In the genomic region with DNA sequence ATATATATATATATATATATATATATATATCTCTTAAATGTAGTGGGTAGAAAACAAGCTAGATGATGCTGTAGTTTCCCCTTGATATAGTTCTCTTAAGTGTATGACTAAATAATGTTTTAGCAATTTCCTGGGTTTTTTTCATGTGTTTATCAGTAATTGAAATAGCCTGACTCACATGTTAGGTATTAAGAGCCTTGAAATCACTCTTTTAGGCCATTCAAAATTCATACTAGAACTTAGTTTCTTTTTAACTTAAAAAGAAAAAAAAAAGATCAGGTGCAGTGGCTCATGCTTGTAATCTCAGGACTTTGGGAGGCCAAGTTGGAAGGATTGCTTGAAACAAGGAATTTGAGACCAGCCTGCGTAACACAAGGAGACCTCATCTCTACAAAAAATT, we compare ENCODE assay signal across 20 cellular contexts. TPM values are rescaled to one million over a fixed set of nuclear protein-coding genes. Genes with fewer than 3 reads are reported as not detected.
DNase-seq lines count a peak whose midpoint lies in the region; ATAC-seq and TF ChIP-seq lines count a peak whose summit lies in the region.
"Had no signal": no experiment of that assay in that cellular context is flagged by ENCODE, and none has a peak within 500 bp of the region (broad histone marks: within the 10 kb centered on the region; RNA-seq: fewer than 3 reads in every experiment).

No MANE protein-coding gene starts in this region.

- H3K36me3 ChIP-seq in mesenchymal stem cell (ENCODE audit: control insufficient read depth in 1 of 2, insufficient read depth in 2 of 2, low read depth in 1 of 2, low read length in 2 of 2), result peaks cover 0 to 75% of the 10 kb centered on the region in 2 experiments
- peaks cover 44% of the 10 kb centered on the region for H3K36me3 ChIP-seq in right atrium auricular region

- H4K8ac ChIP-seq in mesenchymal stem cell (ENCODE audit: low read length), result no peak overlapping the region

- no peak overlapping the region for H3K4me2 ChIP-seq in mesenchymal stem cell (ENCODE audit: low read length, poor library complexity, severe bottlenecking)

- H2BK120ac ChIP-seq in mesenchymal stem cell (ENCODE audit: low read depth, low read length), result no peak overlapping the region

- H2AK5ac ChIP-seq in mesenchymal stem cell (ENCODE audit: low read length, severe bottlenecking), result no peak overlapping the region

- no peak for TF ChIP-seq CTCF in epithelial cell of esophagus (IDR thresholded peaks at IDR 0.05; ENCODE audit: insufficient read depth, low read depth, low read length, missing control alignments)
- no peak for TF ChIP-seq CTCF in right atrium auricular region (IDR thresholded peaks at IDR 0.05)

- H3K18ac ChIP-seq in mesenchymal stem cell (ENCODE audit: low read depth in 1 of 2, low read length in 2 of 2), result no peak overlapping the region

- no peaks in the 10 kb centered on the region for H3K9me3 ChIP-seq in mesenchymal stem cell (ENCODE audit: control insufficient read depth, low read length)
- no peaks in the 10 kb centered on the region for H3K9me3 ChIP-seq in right atrium auricular region
- H3K9me3 ChIP-seq: pancreas, Peyer's patch, stomach, upper lobe of right lung had no signal

- H3K27ac ChIP-seq in mesenchymal stem cell (ENCODE audit: low read length, poor library complexity, severe bottlenecking), result peak overlapping the region; percentile 38
- H3K27ac ChIP-seq in right atrium auricular region, result no peak overlapping the region
- H3K27ac ChIP-seq: pancreas, Peyer's patch, stomach, upper lobe of right lung had no signal

- H2BK15ac ChIP-seq in mesenchymal stem cell (ENCODE audit: low read depth, poor library complexity, severe bottlenecking), result no peak overlapping the region

- no peak overlapping the region for H4K91ac ChIP-seq in mesenchymal stem cell (ENCODE audit: low read length)

- H3K79me1 ChIP-seq in mesenchymal stem cell (replicated peaks; ENCODE audit: low read length, poor library complexity, severe bottlenecking), result peaks cover 4% of the 10 kb centered on the region

- H3K4me1 ChIP-seq in mesenchymal stem cell (ENCODE audit: control insufficient read depth, insufficient read depth, low read depth, low read length) (peaks cover 3% of the 10 kb centered on the region), right atrium auricular region (no peaks in the 10 kb centered on the region)
- H3K4me1 ChIP-seq: pancreas, Peyer's patch, stomach, upper lobe of right lung had no signal

- H3K14ac ChIP-seq in mesenchymal stem cell (ENCODE audit: low read length in 2 of 2), result no peak overlapping the region

- H3K9ac ChIP-seq in mesenchymal stem cell (ENCODE audit: low read length), result no peak overlapping the region

- peak; percentile 19 for DNase-seq in AG20443 (ENCODE audit: low spot score)
- DNase-seq in NCI-H226, result peak; percentile 81
- peak; percentile 8 for DNase-seq in epithelial cell of esophagus (ENCODE audit: low read depth)
- DNase-seq in mesenchymal stem cell, result peak; percentile 60
- DNase-seq in right atrium auricular region (ENCODE audit: low spot score), result no peak
- no peak for DNase-seq in effector CD8-positive, alpha-beta T cell (lab: John Stamatoyannopoulos, UW)
- DNase-seq in nucleus accumbens (lab: John Stamatoyannopoulos, UW), result no peak
- DNase-seq: activated CD4-positive, alpha-beta T cell treated with anti-CD3 and anti-CD28 coated beads, Interleukin-2, amount 10 ng/mL, durations not matched to agents 24 days and 14 days; activated CD8-positive, alpha-beta memory T cell treated with anti-CD3 and anti-CD28 coated beads, Interleukin-2, amount 50 U/mL, for 4 hours; activated effector memory CD4-positive, alpha-beta T cell treated with anti-CD3 and anti-CD28 coated beads, Interleukin-2, amount 50 U/mL, for 16 hours; amniotic stem cell; COR-L47; NCI-H1436; pancreas; Peyer's patch; stomach; upper lobe of right lung had no signal

- H2BK5ac ChIP-seq in mesenchymal stem cell (ENCODE audit: low read depth, low read length, poor library complexity, severe bottlenecking), result no peak overlapping the region

- H2BK12ac ChIP-seq in mesenchymal stem cell (ENCODE audit: low read length in 2 of 2), result no peak overlapping the region

- H3K27me3 ChIP-seq in mesenchymal stem cell (ENCODE audit: control insufficient read depth in 1 of 2, insufficient read depth in 1 of 2, low read length in 2 of 2), result no peaks in the 10 kb centered on the region
- no peaks in the 10 kb centered on the region for H3K27me3 ChIP-seq in right atrium auricular region
- H3K27me3 ChIP-seq: pancreas, Peyer's patch, stomach, upper lobe of right lung had no signal

- H3K4me3 ChIP-seq in epithelial cell of esophagus (ENCODE audit: low read length) (no peak overlapping the region), mesenchymal stem cell (ENCODE audit: insufficient read depth in 1 of 2, low read depth in 1 of 2, low read length in 2 of 2) (no peak overlapping the region), right atrium auricular region (no peak overlapping the region)
- H3K4me3 ChIP-seq: pancreas, Peyer's patch, stomach, upper lobe of right lung had no signal

- no peak for ATAC-seq in GM21825 (IDR thresholded peaks at IDR 0.05; ENCODE audit: unreplicated experiment)
- ATAC-seq: pancreas, upper lobe of right lung had no signal

- WGBS in mesenchymal stem cell, result 100% methylated on average over 1 of the region's 1 CpG

- H2AFZ ChIP-seq in mesenchymal stem cell (ENCODE audit: low read depth, low read length), result no peak overlapping the region

- no peak overlapping the region for H3K4ac ChIP-seq in mesenchymal stem cell (ENCODE audit: low read depth in 1 of 2, low read length in 2 of 2)

- H3K23ac ChIP-seq in mesenchymal stem cell (ENCODE audit: low read length in 2 of 2), result no peak overlapping the region

RNA-seq across cellular contexts. Expression of a gene that starts 44.1 kb away (rescaled TPM):
- polyA plus RNA-seq in mesenchymal stem cell (2013, experiment 1 of 2), result not detected
- polyA plus RNA-seq in mesenchymal stem cell (2013, experiment 2 of 2), result not detected
- total RNA-seq in right atrium auricular region, result not detected
- total RNA-seq: activated CD4-positive, alpha-beta T cell treated with anti-CD3 and anti-CD28 coated beads, Interleukin-2, amount 10 ng/mL, durations not matched to agents 24 days and 14 days; glomerular endothelial cell; lower leg skin; pancreas; Peyer's patch; stomach; upper lobe of right lung had no signal
- polyA plus RNA-seq: pancreas, stomach had no signal

RNA-seq across cellular contexts. Expression of a gene that starts 50.1 kb away (rescaled TPM):
- 61.9 TPM for polyA plus RNA-seq in mesenchymal stem cell (2013, experiment 1 of 2)
- polyA plus RNA-seq in mesenchymal stem cell (2013, experiment 2 of 2), result 61.2 TPM
- 10 to 100 TPM; 37.5 to 40.8 TPM for total RNA-seq in right atrium auricular region

Comparison
In these comparisons a context has a peak if more than half of its experiments do, and no peak if none do; other contexts are left out.
1. DNase-seq: peak in AG20443 (single experiment), NCI-H226 (single experiment), epithelial cell of esophagus (single experiment) and mesenchymal stem cell (single experiment); none in right atrium auricular region (single experiment), effector CD8-positive, alpha-beta T cell (single experiment) and nucleus accumbens (0 of 56).